6 cellular contexts compared by ENCODE assay signal in the genomic region with DNA sequence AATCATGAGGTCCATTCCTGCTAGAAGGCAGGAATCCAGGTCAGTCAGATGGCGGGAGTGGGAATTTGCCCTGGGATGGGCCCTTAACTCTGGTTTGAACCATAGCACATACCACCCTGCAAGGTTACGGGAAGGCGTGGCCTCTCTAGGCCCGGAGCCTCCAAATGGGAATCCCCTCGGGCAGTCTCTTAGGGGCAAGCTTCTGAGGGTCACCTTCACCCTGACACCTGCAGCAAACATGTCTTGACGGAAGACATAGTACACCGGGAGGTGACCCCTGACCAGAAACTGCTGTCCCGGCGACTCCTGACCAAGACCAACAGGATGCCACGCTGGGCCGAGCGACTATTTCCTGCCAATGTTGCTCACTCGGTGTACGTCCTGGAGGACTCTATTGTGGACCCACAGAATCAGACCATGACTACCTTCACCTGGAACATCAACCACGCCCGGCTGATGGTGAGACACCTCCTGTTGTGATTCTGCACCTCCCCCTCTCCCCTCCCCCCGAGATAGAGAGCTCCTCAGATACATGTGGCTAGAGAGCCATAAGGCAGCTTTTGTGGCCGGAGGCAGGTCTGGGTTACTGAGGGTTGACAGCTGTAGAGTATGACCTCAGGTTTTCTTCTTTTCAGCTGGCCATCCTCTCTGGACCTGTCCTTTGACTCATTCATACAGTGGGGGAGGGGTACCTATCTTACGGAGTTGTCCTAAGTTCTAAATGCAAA. TPM values are rescaled to one million over a fixed set of nuclear protein-coding genes. Genes with fewer than 3 reads are reported as not detected.
A peak's percentile ranks its signal among the peaks of the same experiment; 100 is the strongest.
DNase-seq lines count a peak whose midpoint lies in the region; ATAC-seq and FAIRE-seq lines count a peak whose summit lies in the region.

No MANE protein-coding gene starts in this region.

- H3K27ac ChIP-seq in effector memory CD4-positive, alpha-beta T cell (ENCODE audit: insufficient read depth, low read length, poor library complexity, severe bottlenecking) = peak overlapping the region; percentile 83
- H3K27ac ChIP-seq in small intestine (ENCODE audit: low read depth in 1 of 2, low read length in 1 of 2) = peak overlapping the region; percentile 49 to 92

- H3K4me1 ChIP-seq in effector memory CD4-positive, alpha-beta T cell (ENCODE audit: control insufficient read depth, insufficient read depth, low read length, poor library complexity, severe bottlenecking) = peaks cover 49% of the 10 kb centered on the region
- peaks cover 7 to 10% of the 10 kb centered on the region in 2 donors for H3K4me1 ChIP-seq in small intestine (ENCODE audit: control insufficient read depth in 2 of 2, insufficient read depth in 1 of 2, low read depth in 1 of 2, low read length in 1 of 2)

- no peak for ATAC-seq in HG03135 (IDR thresholded peaks at IDR 0.05; ENCODE audit: unreplicated experiment)

- H3K36me3 ChIP-seq in effector memory CD4-positive, alpha-beta T cell (ENCODE audit: control insufficient read depth, insufficient read depth, low read length) = peaks cover 15% of the 10 kb centered on the region
- peaks cover 0 to 5% of the 10 kb centered on the region in 2 donors for H3K36me3 ChIP-seq in small intestine (ENCODE audit: control insufficient read depth in 2 of 2, insufficient read depth in 2 of 2, low read length in 2 of 2)

- FAIRE-seq in small intestine (lab: Jason Lieb, UNC) = no peak

- no peaks in the 10 kb centered on the region for H3K27me3 ChIP-seq in effector memory CD4-positive, alpha-beta T cell (replicated peaks; ENCODE audit: control insufficient read depth, insufficient read depth, low read length, poor library complexity, severe bottlenecking)
- no peaks in the 10 kb centered on the region for H3K27me3 ChIP-seq in small intestine (ENCODE audit: control insufficient read depth in 2 of 2, insufficient read depth in 2 of 2, low read length in 2 of 2)

- H3K4me3 ChIP-seq in effector memory CD4-positive, alpha-beta T cell (ENCODE audit: insufficient read depth, low read depth, low read length, poor library complexity, severe bottlenecking) = peak overlapping the region; percentile 70
- H3K4me3 ChIP-seq in small intestine (ENCODE audit: low read depth in 1 of 2, low read length in 2 of 2) = peak overlapping the region; percentile 84 to 95

- peak; percentile 32 for DNase-seq in stimulated activated CD4-positive, alpha-beta T cell treated with anti-CD3 and anti-CD28 coated beads, Interleukin-1b, Interleukin-23, amount 100 ng/mL, for 48 hours
- DNase-seq in stimulated activated CD4-positive, alpha-beta T cell treated with anti-CD3 and anti-CD28 coated beads, Interleukin-4, amount 100 ng/mL, for 1 hour = no peak
- peak in 1 of 3 donors; percentile 33 for DNase-seq in effector memory CD4-positive, alpha-beta T cell
- DNase-seq in small intestine (peak; percentile 96), NCI-H524 (lab: John Stamatoyannopoulos, UW) (no peak)

- H3K9me3 ChIP-seq in effector memory CD4-positive, alpha-beta T cell (ENCODE audit: control insufficient read depth, low read length) = no peaks in the 10 kb centered on the region
- no peaks in the 10 kb centered on the region for H3K9me3 ChIP-seq in small intestine (ENCODE audit: control insufficient read depth, low read depth)

- 8 to 20% (median 9%) methylated on average over 18 to 19 of the region's 19 CpGs for WGBS in small intestine, 3 donors

RNA-seq across cellular contexts. Expression of gene PRELID1, which starts 1.0 kb away (rescaled TPM):
- polyA plus RNA-seq in small intestine = 100 to 1,000 TPM; 278 to 457 (median 356) TPM

RNA-seq across cellular contexts. Expression of gene RAB24, which starts 1.0 kb away (rescaled TPM):
- 10 to 100 TPM; 48.1 to 80.1 (median 67.0) TPM for polyA plus RNA-seq in small intestine

RNA-seq across cellular contexts. Expression of gene MXD3, which starts 7.1 kb away (rescaled TPM):
- polyA plus RNA-seq in small intestine = 10 to 100 TPM; 11.9 to 22.9 (median 13.5) TPM

RNA-seq across cellular contexts. Expression of gene LMAN2, which starts 46.9 kb away (rescaled TPM):
- polyA plus RNA-seq in small intestine = 100 to 1,000 TPM in 1 of 3 donors, 10 to 100 TPM in 2; 73.6 to 304 (median 91.9) TPM

RNA-seq across cellular contexts. Expression of gene RGS14, which starts 53.2 kb away (rescaled TPM):
- polyA plus RNA-seq in small intestine = 10 to 100 TPM; 12.8 to 22.7 (median 18.6) TPM

Comparison
In these comparisons a context has a peak if more than half of its experiments do, and no peak if none do; other contexts are left out.
1. DNase-seq: peak in stimulated activated CD4-positive, alpha-beta T cell treated with anti-CD3 and anti-CD28 coated beads, Interleukin-1b, Interleukin-23, amount 100 ng/mL, for 48 hours (single experiment) and small intestine (single experiment); none in stimulated activated CD4-positive, alpha-beta T cell treated with anti-CD3 and anti-CD28 coated beads, Interleukin-4, amount 100 ng/mL, for 1 hour (single experiment) and NCI-H524 (0 of 2).